In genomic region chr6:30907290-30907757, GRCh38 we compare ENCODE assay signal across 7 cellular contexts. TPM values are rescaled to one million over a fixed set of nuclear protein-coding genes. Genes with fewer than 3 reads are reported as not detected.
DNase-seq lines count a peak whose midpoint lies in the region; ATAC-seq and TF ChIP-seq lines count a peak whose summit lies in the region.
"Not testable (repeated sequence)": the region's sequence is repeated elsewhere in the genome, so short reads cannot be mapped to it uniquely, and the experiment has no call there.
"Had no signal": no experiment of that assay in that cellular context is flagged by ENCODE, and none has a peak within 500 bp of the region (broad histone marks: within the 10 kb centered on the region; RNA-seq: fewer than 3 reads in every experiment).

No MANE protein-coding gene starts in this region.

- not testable (repeated sequence) for H3K27ac ChIP-seq in SK-N-MC, right atrium auricular region, thoracic aorta

- H3K4me1 ChIP-seq in right atrium auricular region (peaks cover 0 to 12% of the 10 kb centered on the region in 2 donors), thoracic aorta (ENCODE audit: control insufficient read depth in 1 of 2, low read depth in 2 of 2) (peaks cover 7 to 16% of the 10 kb centered on the region in 2 donors)

- peaks cover 29% of the 10 kb centered on the region for H3K4me1 Mint-ChIP-seq in brain
- peaks cover 18% of the 10 kb centered on the region in 2 donors for H3K4me1 Mint-ChIP-seq in natural killer cell treated with Interleukin-12 subunit alpha and Interleukin-12 subunit beta and Interleukin-15 and Interleukin-18, amount 100 ng/mL, for 72 hours (ENCODE audit: low read depth in 2 of 2)

- H3K9me3 ChIP-seq in SK-N-MC (ENCODE audit: low read depth, low read length); right atrium auricular region; thoracic aorta: not testable (repeated sequence)

- H3K27me3 Mint-ChIP-seq in brain; natural killer cell treated with Interleukin-12 subunit alpha and Interleukin-12 subunit beta and Interleukin-15 and Interleukin-18, amount 100 ng/mL, for 72 hours: not testable (repeated sequence)

- not testable (repeated sequence) for DNase-seq in GM12864 (ENCODE audit: low read depth); SK-N-MC (ENCODE audit: low read depth, low spot score); right atrium auricular region (ENCODE audit: low spot score); natural killer cell treated with Interleukin-12 subunit alpha and Interleukin-12 subunit beta and Interleukin-15 and Interleukin-18, amount 100 ng/mL, for 72 hours (ENCODE audit: low spot score); thoracic aorta (ENCODE audit: low spot score)

- peak overlapping the region; percentile 99 to 100 (median 100) for H3K4me3 Mint-ChIP-seq in brain
- peak overlapping the region; percentile 100 for H3K4me3 Mint-ChIP-seq in natural killer cell treated with Interleukin-12 subunit alpha and Interleukin-12 subunit beta and Interleukin-15 and Interleukin-18, amount 100 ng/mL, for 72 hours

- H3K27me3 ChIP-seq in right atrium auricular region; thoracic aorta (replicated peaks; ENCODE audit: insufficient read depth): not testable (repeated sequence)

- H3K4me3 ChIP-seq in GM12864 (ENCODE audit: low read depth, low read length) (peak overlapping the region; percentile 72), SK-N-MC (peak overlapping the region; percentile 100), right atrium auricular region (peak overlapping the region; percentile 38 to 84), thoracic aorta (peak overlapping the region; percentile 100)

- TF ChIP-seq CTCF in GM12864 (IDR thresholded peaks at IDR 0.05; ENCODE audit: low read depth, low read length, missing control alignments); brain (conservative IDR thresholded peaks at IDR 0.05); right atrium auricular region (IDR thresholded peaks at IDR 0.05); thoracic aorta (IDR thresholded peaks at IDR 0.05): not testable (repeated sequence)

- H3K36me3 Mint-ChIP-seq in brain = peaks cover 17% of the 10 kb centered on the region
- H3K36me3 Mint-ChIP-seq in natural killer cell treated with Interleukin-12 subunit alpha and Interleukin-12 subunit beta and Interleukin-15 and Interleukin-18, amount 100 ng/mL, for 72 hours = not testable (repeated sequence)

- H3K9ac ChIP-seq in SK-N-MC (ENCODE audit: insufficient read length) = not testable (repeated sequence)

- ATAC-seq in natural killer cell treated with Interleukin-12 subunit alpha and Interleukin-12 subunit beta and Interleukin-15 and Interleukin-18, amount 100 ng/mL, for 72 hours; thoracic aorta (ENCODE audit: insufficient number of reproducible peaks, low FRiP score, low read depth): not testable (repeated sequence)

- H3K9me3 Mint-ChIP-seq in brain; natural killer cell treated with Interleukin-12 subunit alpha and Interleukin-12 subunit beta and Interleukin-15 and Interleukin-18, amount 100 ng/mL, for 72 hours: not testable (repeated sequence)

- H3K36me3 ChIP-seq in SK-N-MC (ENCODE audit: insufficient read depth, low read length) = peaks cover 14% of the 10 kb centered on the region; the same call in 1 of the 2 replicates
- peaks cover 24% of the 10 kb centered on the region for H3K36me3 ChIP-seq in right atrium auricular region
- peaks cover 12% of the 10 kb centered on the region for H3K36me3 ChIP-seq in thoracic aorta

- H3K27ac Mint-ChIP-seq in brain = peak overlapping the region; percentile 31 to 88 (median 44)
- H3K27ac Mint-ChIP-seq in natural killer cell treated with Interleukin-12 subunit alpha and Interleukin-12 subunit beta and Interleukin-15 and Interleukin-18, amount 100 ng/mL, for 72 hours = peak overlapping the region; percentile 26 to 90

RNA-seq across cellular contexts. Expression of gene GTF2H4, which starts 0.7 kb away (rescaled TPM):
- 33.0 TPM for polyA plus RNA-seq in brain (ENCODE audit: insufficient read depth, low read depth, low replicate concordance)
- total RNA-seq in right atrium auricular region (1 to 10 TPM; 3.6 to 4.0 TPM), thoracic aorta (10 to 100 TPM; 14.9 to 42.2 TPM)
- total RNA-seq in natural killer cell treated with Interleukin-12 subunit alpha and Interleukin-12 subunit beta and Interleukin-15 and Interleukin-18, amount 100 ng/mL, for 72 hours = 10 to 100 TPM; 29.4 to 49.5 TPM

RNA-seq across cellular contexts. Expression of gene VARS2, which starts 6.7 kb away (rescaled TPM):
- 18.0 TPM for polyA plus RNA-seq in brain (ENCODE audit: insufficient read depth, low read depth, low replicate concordance)
- total RNA-seq in right atrium auricular region = 10 to 100 TPM; 12.1 to 13.6 TPM
- 10 to 100 TPM; 47.2 to 90.5 TPM for total RNA-seq in natural killer cell treated with Interleukin-12 subunit alpha and Interleukin-12 subunit beta and Interleukin-15 and Interleukin-18, amount 100 ng/mL, for 72 hours
- 10 to 100 TPM; 20.2 to 26.0 TPM for total RNA-seq in thoracic aorta

RNA-seq across cellular contexts. Expression of gene DDR1, which starts 23.0 kb away (rescaled TPM):
- 221 TPM for polyA plus RNA-seq in brain (ENCODE audit: insufficient read depth, low read depth, low replicate concordance)
- 100 to 1,000 TPM in 1 of 2 donors, 10 to 100 TPM in 1; 61.7 to 106 TPM for total RNA-seq in right atrium auricular region
- total RNA-seq in natural killer cell treated with Interleukin-12 subunit alpha and Interleukin-12 subunit beta and Interleukin-15 and Interleukin-18, amount 100 ng/mL, for 72 hours = 1 to 10 TPM; 2.9 to 7.4 TPM
- 10 to 100 TPM; 22.1 to 23.8 TPM for total RNA-seq in thoracic aorta

RNA-seq across cellular contexts. Expression of gene SFTA2, which starts 24.6 kb away (rescaled TPM):
- not detected for polyA plus RNA-seq in brain (ENCODE audit: insufficient read depth, low read depth, low replicate concordance)
- total RNA-seq in right atrium auricular region (not detected), thoracic aorta (not detected)
- total RNA-seq in natural killer cell treated with Interleukin-12 subunit alpha and Interleukin-12 subunit beta and Interleukin-15 and Interleukin-18, amount 100 ng/mL, for 72 hours = not detected
- total RNA-seq: H4 had no signal

RNA-seq across cellular contexts. Expression of gene MUCL3, which starts 33.4 kb away (rescaled TPM):
- polyA plus RNA-seq in brain (ENCODE audit: insufficient read depth, low read depth, low replicate concordance) = not detected
- total RNA-seq in right atrium auricular region (not detected), thoracic aorta (10 to 100 TPM in 1 of 2 donors, not detected in 1; 13.8 TPM)
- total RNA-seq in natural killer cell treated with Interleukin-12 subunit alpha and Interleukin-12 subunit beta and Interleukin-15 and Interleukin-18, amount 100 ng/mL, for 72 hours = not detected
- total RNA-seq: H4 had no signal
